8 cellular contexts compared by ENCODE assay signal in the genomic region with DNA sequence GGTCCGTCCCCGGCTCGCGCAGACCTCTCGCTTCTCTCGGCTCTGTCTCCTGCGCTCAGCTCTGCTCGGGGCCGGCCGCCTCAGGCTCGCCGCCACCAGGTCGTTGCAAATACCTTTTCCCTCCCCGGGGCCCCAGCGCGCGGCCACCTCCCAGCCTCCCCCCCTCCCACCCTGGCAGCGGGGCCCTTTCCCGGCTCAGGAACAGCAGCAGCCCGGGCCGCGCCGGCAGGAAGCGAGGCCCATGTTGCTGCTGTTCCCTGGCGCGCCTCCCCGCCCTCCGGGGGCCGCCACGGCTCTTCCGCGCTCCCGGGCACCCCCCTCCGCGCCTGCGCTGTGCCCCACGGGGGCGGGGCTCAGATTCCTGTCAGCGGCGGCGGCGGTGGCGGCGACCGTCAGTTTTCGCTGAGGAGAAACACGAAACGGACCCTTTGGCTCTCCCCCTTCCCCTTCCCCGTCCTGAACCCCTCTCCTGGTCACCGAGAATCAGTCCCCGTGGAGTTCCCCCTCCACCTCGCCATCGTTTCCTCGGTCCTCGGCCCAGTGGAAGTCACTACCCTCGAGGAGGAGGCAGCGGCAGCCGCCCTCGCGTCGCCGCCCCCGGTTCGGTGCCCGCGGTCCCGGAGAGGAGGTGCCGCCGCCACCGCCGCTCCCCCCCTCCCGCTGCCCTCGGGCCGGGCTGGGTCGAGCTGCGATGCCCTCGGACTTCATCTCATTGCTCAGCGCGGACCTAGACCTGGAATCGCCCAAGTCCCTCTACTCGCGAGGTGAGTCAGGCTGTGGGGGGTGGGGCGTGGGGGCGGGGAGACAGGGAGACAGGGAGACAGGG. TPM values are rescaled to one million over a fixed set of nuclear protein-coding genes. Genes with fewer than 3 reads are reported as not detected.
DNase-seq lines count a peak whose midpoint lies in the region; ATAC-seq, FAIRE-seq and TF ChIP-seq lines count a peak whose summit lies in the region.

TSS of gene NFAT5 (plus strand) at position 356 of the 826 bp plus-strand sequence. CDS start at position 692, 336 bp downstream.

- ATAC-seq in GM19035 (IDR thresholded peaks at IDR 0.05; ENCODE audit: unreplicated experiment), result peak; percentile 52
- peak; percentile 45 for ATAC-seq in HG03520 (IDR thresholded peaks at IDR 0.05; ENCODE audit: unreplicated experiment)
- peak; percentile 85 for ATAC-seq in HepG2

- H3K27ac ChIP-seq in HepG2 (ENCODE audit: extremely low read length, insufficient read depth, low read length), result peak within 1 kb of the TSS; percentile 95

- in situ Hi-C loops in HepG2 (cut with HindIII; ENCODE audit: extremely low pct_ligation_motif_present, low pct_unique_long_range_greater_than_20kb), result loop anchor here (10.0 kb wide), 1 partner anchor 171 kb away; no protein-coding TSS in a partner anchor

- no peak for FAIRE-seq in HepG2 (lab: Jason Lieb, UNC)

- POLR2A ChIA-PET in HepG2 (lab: Yijun Ruan, JAX), result interaction anchor here (1.0 to 7.3 kb wide), 16 partner anchors 11 to 189 kb away, joined by 3 to 60 read pairs (median 4); partner anchors contain the start of genes NOB1 and NQO1

- H3K27me3 Mint-ChIP-seq in dendritic cell treated with granulocyte-macrophage colony-stimulating factor and Interleukin-4, amounts not matched to agents 40 ng/mL and 50 ng/mL, for 4 days, result peaks cover 5% of the 10 kb centered on the region

- H3K9me3 ChIP-seq in HepG2 (ENCODE audit: low read length), result no peaks in the 10 kb centered on the region

- peaks cover 16% of the 10 kb centered on the region for H4K20me1 ChIP-seq in HepG2 (ENCODE audit: insufficient read depth, low read length)

- intact Hi-C loops in dendritic cell treated with granulocyte-macrophage colony-stimulating factor and Interleukin-4, amounts not matched to agents 40 ng/mL and 50 ng/mL, for 4 days (cut with micrococcal nuclease), result no loop called here
- intact Hi-C loops in HepG2 (cut with micrococcal nuclease; ENCODE audit: unreplicated experiment), result loop anchor here (2.0 to 5.0 kb wide), 2 partner anchors 46 to 99 kb away; no protein-coding TSS in a partner anchor

- peaks cover 60% of the 10 kb centered on the region for H3K4me1 ChIP-seq in HepG2 (ENCODE audit: insufficient read depth, low read length)

- peak within 1 kb of the TSS; percentile 90 for H3K4me2 ChIP-seq in HepG2 (ENCODE audit: low read depth, low read length)

- CTCF ChIA-PET in HepG2 (lab: Yijun Ruan, JAX; ENCODE audit: low intra/inter-chr PET ratio, low total read pairs), result no interaction called here

- peak within 1 kb of the TSS; percentile 94 to 99 (median 98) for H3K4me3 ChIP-seq in HepG2 (replicated peaks in 1 of 3; ENCODE audit: insufficient read depth in 1 of 3, low read depth in 2 of 3, low read length in 3 of 3)

- H3K27me3 ChIP-seq in HepG2 (ENCODE audit: control insufficient read depth in 1 of 2, insufficient read depth in 2 of 2, low read length in 2 of 2), result no peaks in the 10 kb centered on the region; a peak in 1 of 5 replicates

- H3K36me3 ChIP-seq in HepG2 (replicated peaks in 1 of 2; ENCODE audit: control insufficient read depth in 1 of 2, insufficient read depth in 2 of 2, low read length in 2 of 2), result peaks cover 3 to 12% of the 10 kb centered on the region in 2 experiments; a peak in 3 of 5 replicates

- H3K4me3 Mint-ChIP-seq in dendritic cell treated with granulocyte-macrophage colony-stimulating factor and Interleukin-4, amounts not matched to agents 40 ng/mL and 50 ng/mL, for 4 days, result peak within 1 kb of the TSS; percentile 97

- H3K27ac Mint-ChIP-seq in dendritic cell treated with granulocyte-macrophage colony-stimulating factor and Interleukin-4, amounts not matched to agents 40 ng/mL and 50 ng/mL, for 4 days, result peak within 1 kb of the TSS; percentile 96

- WGBS in HepG2 (ENCODE audit: low lambda C conversion rate), result under 1% methylated on average over 46 of the region's 84 CpGs

- H3K9ac ChIP-seq in HepG2 (ENCODE audit: insufficient read depth, low read depth, low read length), result peak within 1 kb of the TSS; percentile 98

- peak; percentile 78 to 84 for TF ChIP-seq POLR2A in HepG2 (IDR thresholded peaks at IDR 0.05; ENCODE audit: insufficient read depth in 1 of 2, low read depth in 2 of 2, low read length in 2 of 2)

- peak; percentile 63 for TF ChIP-seq CTCF in HepG2 (CRISPR knock-in tag; IDR thresholded peaks at IDR 0.05)

- peaks cover 34% of the 10 kb centered on the region for H3K4me1 Mint-ChIP-seq in dendritic cell treated with granulocyte-macrophage colony-stimulating factor and Interleukin-4, amounts not matched to agents 40 ng/mL and 50 ng/mL, for 4 days (ENCODE audit: low read depth)

- DNase-seq in AG08395 (ENCODE audit: low spot score) (peak; percentile 92), NCI-H69 (lab: John Stamatoyannopoulos, UW) (peak; percentile 86), HepG2 (ENCODE audit: low spot score) (peak; percentile 92)
- DNase-seq in activated CD4-positive, alpha-beta T cell treated with anti-CD3 and anti-CD28 coated beads, Interleukin-2, amount 50 U/mL, for 4 hours, result peak; percentile 80 to 82
- peak; percentile 90 to 96 for DNase-seq in stimulated activated CD4-positive, alpha-beta T cell treated with anti-CD3 and anti-CD28 coated beads, Interleukin-2, amount 100 ng/mL, for 48 hours

- peaks cover 9% of the 10 kb centered on the region for H3K36me3 Mint-ChIP-seq in dendritic cell treated with granulocyte-macrophage colony-stimulating factor and Interleukin-4, amounts not matched to agents 40 ng/mL and 50 ng/mL, for 4 days (ENCODE audit: low read depth)

- no peaks in the 10 kb centered on the region for H3K9me3 Mint-ChIP-seq in dendritic cell treated with granulocyte-macrophage colony-stimulating factor and Interleukin-4, amounts not matched to agents 40 ng/mL and 50 ng/mL, for 4 days

- H2AFZ ChIP-seq in HepG2 (ENCODE audit: low read length), result peak within 1 kb of the TSS; percentile 2

- no TSS peak for BruUV-seq in HepG2 (replicated peaks; lab: Mats Ljungman, UMichigan)

- peak; percentile 71 for TF ChIP-seq RAD21 in HepG2 (CRISPR knock-in tag; IDR thresholded peaks at IDR 0.05)

- TF ChIP-seq EP300 in HepG2 (IDR thresholded peaks at IDR 0.05; ENCODE audit: low read depth in 2 of 2, low read length in 2 of 2) (peak; percentile 86 to 100; a peak in 3 of 4 replicates), HepG2 (CRISPR knock-in tag; IDR thresholded peaks at IDR 0.05; ENCODE audit: borderline replicate concordance) (no peak; the same call in 1 of the 2 replicates)

- peaks cover 66% of the 10 kb centered on the region for H3K79me2 ChIP-seq in HepG2 (ENCODE audit: insufficient read depth, low read length)

TF ChIP-seq in HepG2, 621 proteins besides CTCF, POLR2A, EP300 and RAD21 (continues in another document):
- TF ChIP-seq ZNF18 (CRISPR knock-in tag; IDR thresholded peaks at IDR 0.05; ENCODE audit: insufficient replicate concordance) (peak; percentile 7), NFKBIZ (CRISPR knock-in tag; IDR thresholded peaks at IDR 0.05) (peak; percentile 74; the same call in 1 of the 2 replicates), FOXP1 (IDR thresholded peaks at IDR 0.05) (no peak), FOXP1 (CRISPR knock-in tag; IDR thresholded peaks at IDR 0.05) (peak; percentile 29; the same call in 1 of the 2 replicates), ZNF10 (CRISPR knock-in tag; IDR thresholded peaks at IDR 0.05; ENCODE audit: borderline replicate concordance, low read depth) (no peak), HHEX (CRISPR knock-in tag; IDR thresholded peaks at IDR 0.05) (no peak; the same call in 1 of the 2 replicates), ELF3 (CRISPR knock-in tag; IDR thresholded peaks at IDR 0.05) (peak; percentile 90), REXO4 (CRISPR knock-in tag; IDR thresholded peaks at IDR 0.05; ENCODE audit: borderline replicate concordance) (0 out of 2 replicates have a peak, but pooled peaks have one; percentile 20), SETDB1 (CRISPR knock-in tag; IDR thresholded peaks at IDR 0.05; ENCODE audit: borderline replicate concordance) (no peak), SKI (IDR thresholded peaks at IDR 0.05; ENCODE audit: partially characterized antibody) (peak; percentile 87), ZNF3 (CRISPR knock-in tag; IDR thresholded peaks at IDR 0.05) (no peak)

RNA-seq across cellular contexts. Expression of gene NFAT5, which starts in this region (rescaled TPM):
- 20.5 and 49.3 TPM in 2 replicates for total RNA-seq in HepG2 (2016; rRNA removed; fragmentation: Illumina TruSeq; extraction: Trizol)
- 24.3 and 24.8 TPM in 2 replicates for total RNA-seq in HepG2 (2016; cell fraction: cytosol; rRNA removed; fragmentation: Illumina TruSeq; extraction: Trizol; ENCODE audit: low read depth)
- total RNA-seq in HepG2 (2016; cell fraction: insoluble cytoplasmic fraction; rRNA removed; fragmentation: Illumina TruSeq; extraction: Trizol), result 18.4 and 45.8 TPM in 2 replicates
- total RNA-seq in HepG2 (2016; cell fraction: membrane; rRNA removed; fragmentation: Illumina TruSeq; extraction: Trizol), result 11.3 and 13.6 TPM in 2 replicates
- total RNA-seq in HepG2 (2016; cell fraction: nucleus; rRNA removed; fragmentation: Illumina TruSeq; extraction: Trizol), result 56.4 and 58.5 TPM in 2 replicates
- polyA plus RNA-seq in HepG2 (2011; rRNA removed), result 38.4 and 54.3 TPM in 2 replicates
- polyA plus RNA-seq in HepG2 (2011; cell fraction: cytosol; rRNA removed), result 16.2 and 21.9 TPM in 2 replicates
- polyA plus RNA-seq in HepG2 (2011; cell fraction: nucleus; rRNA removed), result 40.8 and 43.9 TPM in 2 replicates
- 11.1 and 13.6 TPM in 2 replicates for polyA plus RNA-seq in HepG2 (2012)
- polyA plus RNA-seq in HepG2 (2016; cell fraction: cytosol; fragmentation: Illumina TruSeq; extraction: Trizol; ENCODE audit: low read depth), result 0.27 and 0.49 TPM in 2 replicates
- 14.9 and 15.4 TPM in 2 replicates for polyA plus RNA-seq in HepG2 (2016; cell fraction: insoluble cytoplasmic fraction; fragmentation: Illumina TruSeq; extraction: Trizol; ENCODE audit: low read depth)
- polyA plus RNA-seq in HepG2 (2016; cell fraction: membrane; fragmentation: Illumina TruSeq; extraction: Trizol; ENCODE audit: low read depth), result 1.1 and 1.6 TPM in 2 replicates
- 44.4 and 51.2 TPM in 2 replicates for polyA plus RNA-seq in HepG2 (2016; cell fraction: nucleus; fragmentation: Illumina TruSeq; extraction: Trizol; ENCODE audit: insufficient read depth, low read depth)
- 42.0 and 124 TPM in 2 replicates for polyA minus RNA-seq in HepG2 (2011; rRNA and poly(A)+ RNA removed; ENCODE audit: low replicate concordance)
- 77.0 and 77.2 TPM in 2 replicates for polyA minus RNA-seq in HepG2 (2011; cell fraction: cytosol; rRNA and poly(A)+ RNA removed)
- polyA minus RNA-seq in HepG2 (2011; cell fraction: nucleus; rRNA and poly(A)+ RNA removed), result 142 and 175 TPM in 2 replicates

Comparison
In these comparisons a context has a peak if more than half of its experiments do, and no peak if none do; other contexts are left out.
1. Peak in every context shown above with its lines: DNase-seq, ATAC-seq, H3K4me3 ChIP-seq and H3K27ac ChIP-seq.